ENCODE assay signal across 16 cellular contexts in the genomic region with DNA sequence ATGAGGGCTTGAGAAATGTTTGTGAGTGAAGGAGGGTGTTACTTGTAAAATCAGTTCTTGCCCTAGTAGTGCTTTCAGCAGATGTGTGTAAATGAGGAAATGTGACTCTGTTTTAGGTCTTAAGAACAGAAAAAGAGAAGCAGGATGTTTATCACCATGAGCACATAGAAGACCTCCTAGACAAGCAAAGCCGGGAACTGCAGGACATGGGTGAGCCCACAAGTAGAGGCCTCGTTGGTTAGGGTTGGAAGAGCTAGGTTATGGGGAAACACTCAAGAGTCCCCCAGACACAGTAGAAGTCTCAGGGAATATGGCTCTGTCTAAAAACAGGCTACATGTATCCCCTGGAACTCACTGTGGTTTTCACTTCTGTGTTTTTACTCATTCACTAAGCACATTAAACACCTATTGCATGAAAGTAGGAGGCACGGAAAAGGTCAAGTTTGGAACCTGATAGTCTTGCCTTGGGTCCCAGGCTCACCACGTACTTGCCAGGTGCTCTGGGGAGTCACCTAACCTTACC. TPM values are rescaled to one million over a fixed set of nuclear protein-coding genes. Genes with fewer than 3 reads are reported as not detected.
DNase-seq lines count a peak whose midpoint lies in the region; ATAC-seq and TF ChIP-seq lines count a peak whose summit lies in the region.
"Had no signal": no experiment of that assay in that cellular context is flagged by ENCODE, and none has a peak within 500 bp of the region (broad histone marks: within the 10 kb centered on the region; RNA-seq: fewer than 3 reads in every experiment).

No MANE protein-coding gene starts in this region.

- peaks cover 5% of the 10 kb centered on the region for H3K4me1 Mint-ChIP-seq in activated CD8-positive, alpha-beta memory T cell treated with anti-CD3 and anti-CD28 coated beads, Interleukin-2, amount 10 ng/mL, durations not matched to agents 7 days and 5 days

- H3K4me1 ChIP-seq in sigmoid colon, result no peaks in the 10 kb centered on the region
- H3K4me1 ChIP-seq: BLaER1, HAP-1, tibial artery had no signal

- no peak overlapping the region for H3K27ac ChIP-seq in sigmoid colon
- H3K27ac ChIP-seq: BLaER1, epithelial cell of prostate, tibial artery had no signal

- WGBS in sigmoid colon, 2 donors, result 68 to 84% methylated on average over 4 of the region's 4 CpGs

- H3K27me3 Mint-ChIP-seq in activated CD8-positive, alpha-beta memory T cell treated with anti-CD3 and anti-CD28 coated beads, Interleukin-2, amount 10 ng/mL, durations not matched to agents 7 days and 5 days, result no peaks in the 10 kb centered on the region

- H3K27me3 ChIP-seq in sigmoid colon, result no peaks in the 10 kb centered on the region
- H3K27me3 ChIP-seq: BLaER1, tibial artery had no signal

- no peaks in the 10 kb centered on the region for H3K36me3 ChIP-seq in sigmoid colon
- H3K36me3 ChIP-seq: BLaER1, HAP-1, tibial artery had no signal

- peak; percentile 84 for DNase-seq in GM12864 (ENCODE audit: low read depth)
- DNase-seq in GM20000 (ENCODE audit: low spot score), result peak; percentile 53
- DNase-seq in SKM-1 (lab: John Stamatoyannopoulos, UW; ENCODE audit: unreplicated experiment), result peak; percentile 35
- DNase-seq in activated CD8-positive, alpha-beta memory T cell treated with anti-CD3 and anti-CD28 coated beads, Interleukin-2, amount 10 ng/mL, durations not matched to agents 7 days and 5 days, result no peak
- DNase-seq in cardiac septum (ENCODE audit: low spot score), result no peak
- DNase-seq in sigmoid colon, result no peak
- no peak for DNase-seq in AML-193 (lab: John Stamatoyannopoulos, UW)
- DNase-seq: left ventricle myocardium superior, NCI-H187, tibial artery had no signal

- TF ChIP-seq CTCF in GM12864 (IDR thresholded peaks at IDR 0.05; ENCODE audit: low read depth, low read length, missing control alignments) (no peak), GM20000 (IDR thresholded peaks at IDR 0.05; ENCODE audit: extremely low read depth, missing control alignments) (no peak), sigmoid colon (IDR thresholded peaks at IDR 0.05) (no peak)

- H3K4me3 ChIP-seq in GM12864 (ENCODE audit: low read depth, low read length) (no peak overlapping the region), sigmoid colon (no peak overlapping the region)
- H3K4me3 ChIP-seq: BLaER1, HAP-1, tibial artery had no signal

- intact Hi-C loops in cardiac septum (cut with DNase I) (no loop called here), sigmoid colon (cut with DNase I) (no loop called here)

- H3K27ac Mint-ChIP-seq in activated CD8-positive, alpha-beta memory T cell treated with anti-CD3 and anti-CD28 coated beads, Interleukin-2, amount 10 ng/mL, durations not matched to agents 7 days and 5 days, result no peak overlapping the region
- H3K27ac Mint-ChIP-seq: activated naive CD4-positive, alpha-beta T cell treated with anti-CD3 and anti-CD28 coated beads, Interleukin-2, amount 50 U/mL, for 24 hours had no signal

- no peak for TF ChIP-seq EP300 in sigmoid colon (IDR thresholded peaks at IDR 0.05)

- H3K4me3 Mint-ChIP-seq in activated CD8-positive, alpha-beta memory T cell treated with anti-CD3 and anti-CD28 coated beads, Interleukin-2, amount 10 ng/mL, durations not matched to agents 7 days and 5 days, result no peak overlapping the region
- H3K4me3 Mint-ChIP-seq: activated naive CD4-positive, alpha-beta T cell treated with anti-CD3 and anti-CD28 coated beads, Interleukin-2, amount 50 U/mL, for 24 hours had no signal

- no peaks in the 10 kb centered on the region for H3K9me3 Mint-ChIP-seq in activated CD8-positive, alpha-beta memory T cell treated with anti-CD3 and anti-CD28 coated beads, Interleukin-2, amount 10 ng/mL, durations not matched to agents 7 days and 5 days (ENCODE audit: low read depth)
- H3K9me3 Mint-ChIP-seq: activated naive CD4-positive, alpha-beta T cell treated with anti-CD3 and anti-CD28 coated beads, Interleukin-2, amount 50 U/mL, for 24 hours had no signal

- no peak for TF ChIP-seq POLR2A in sigmoid colon (IDR thresholded peaks at IDR 0.05)

- CTCF ChIA-PET in activated CD8-positive, alpha-beta memory T cell treated with anti-CD3 and anti-CD28 coated beads, Interleukin-2, amount 10 ng/mL, durations not matched to agents 7 days and 5 days (lab: Charles Lee), result no interaction called here

- H3K36me3 Mint-ChIP-seq in activated CD8-positive, alpha-beta memory T cell treated with anti-CD3 and anti-CD28 coated beads, Interleukin-2, amount 10 ng/mL, durations not matched to agents 7 days and 5 days, result no peaks in the 10 kb centered on the region
- H3K36me3 Mint-ChIP-seq: activated naive CD4-positive, alpha-beta T cell treated with anti-CD3 and anti-CD28 coated beads, Interleukin-2, amount 50 U/mL, for 24 hours had no signal

- no peaks in the 10 kb centered on the region for H3K9me3 ChIP-seq in sigmoid colon
- H3K9me3 ChIP-seq: BLaER1, HAP-1, tibial artery had no signal

- peak; percentile 58 for ATAC-seq in HG03103 (IDR thresholded peaks at IDR 0.05; ENCODE audit: low read depth, unreplicated experiment)
- ATAC-seq in activated CD8-positive, alpha-beta memory T cell treated with anti-CD3 and anti-CD28 coated beads, Interleukin-2, amount 10 ng/mL, durations not matched to agents 7 days and 5 days, result no peak
- ATAC-seq: left ventricle myocardium superior had no signal

RNA-seq across cellular contexts. Expression of gene TMEM125, which starts 48.5 kb away (rescaled TPM):
- total RNA-seq in activated CD8-positive, alpha-beta memory T cell treated with anti-CD3 and anti-CD28 coated beads, Interleukin-2, amount 10 ng/mL, durations not matched to agents 7 days and 5 days, result not detected
- not detected for total RNA-seq in cardiac septum
- not detected for total RNA-seq in sigmoid colon
- 10 to 100 TPM; 29.4 to 41.7 (median 29.6) TPM for polyA plus RNA-seq in sigmoid colon
- total RNA-seq: left ventricle myocardium superior; T-helper 1 cell treated with Interleukin-12 subunit alpha and Interleukin-12 subunit beta and Interleukin-4 antibody, amounts not matched to agents 30 ng/mL and 1 ng/mL, for 36 hours had no signal

RNA-seq across cellular contexts. Expression of gene CFAP57, which starts 49.2 kb away (rescaled TPM):
- total RNA-seq in activated CD8-positive, alpha-beta memory T cell treated with anti-CD3 and anti-CD28 coated beads, Interleukin-2, amount 10 ng/mL, durations not matched to agents 7 days and 5 days, result under 1 TPM; 0.09 TPM
- total RNA-seq in cardiac septum (0.13 TPM), sigmoid colon (under 1 TPM in 1 of 4 donors, not detected in 3; under 0.01 TPM)
- under 1 TPM in 1 of 3 donors, not detected in 2; 0.06 TPM for polyA plus RNA-seq in sigmoid colon
- total RNA-seq: left ventricle myocardium superior had no signal

RNA-seq across cellular contexts. Expression of gene EBNA1BP2, which starts 49.2 kb away (rescaled TPM):
- 10 to 100 TPM; 60.0 to 68.7 TPM for total RNA-seq in activated CD8-positive, alpha-beta memory T cell treated with anti-CD3 and anti-CD28 coated beads, Interleukin-2, amount 10 ng/mL, durations not matched to agents 7 days and 5 days
- total RNA-seq in cardiac septum (26.7 TPM), sigmoid colon (10 to 100 TPM; 34.9 to 48.7 (median 41.6) TPM)
- 10 to 100 TPM; 51.6 to 75.0 (median 63.7) TPM for polyA plus RNA-seq in sigmoid colon

Comparison
In these comparisons a context has a peak if more than half of its experiments do, and no peak if none do; other contexts are left out.
1. DNase-seq: peak in GM12864 (single experiment), GM20000 (single experiment) and SKM-1 (single experiment); none in activated CD8-positive, alpha-beta memory T cell treated with anti-CD3 and anti-CD28 coated beads, Interleukin-2, amount 10 ng/mL, durations not matched to agents 7 days and 5 days (single experiment), cardiac septum (single experiment), sigmoid colon (single experiment) and AML-193 (0 of 2).